ENCODE assay signal across 22 cellular contexts in genomic region chr19:811511-812048, GRCh38. TPM values are rescaled to one million over a fixed set of nuclear protein-coding genes. Genes with fewer than 3 reads are reported as not detected.
DNase-seq lines count a peak whose midpoint lies in the region; ATAC-seq and TF ChIP-seq lines count a peak whose summit lies in the region.
"Had no signal": no experiment of that assay in that cellular context is flagged by ENCODE, and none has a peak within 500 bp of the region (broad histone marks: within the 10 kb centered on the region; RNA-seq: fewer than 3 reads in every experiment).

No MANE protein-coding gene starts in this region.

- H2BK15ac ChIP-seq in neuronal stem cell (ENCODE audit: low read length): no peak overlapping the region

- no peak overlapping the region for H2BK5ac ChIP-seq in neuronal stem cell (ENCODE audit: low read length)

- H2BK120ac ChIP-seq in neuronal stem cell (ENCODE audit: low read depth, low read length): no peak overlapping the region

- no peak overlapping the region for H4K91ac ChIP-seq in neuronal stem cell (ENCODE audit: low read depth, low read length, poor library complexity)

- H3K27me3 ChIP-seq in GM23338 (ENCODE audit: insufficient read depth) (no peaks in the 10 kb centered on the region), neuronal stem cell (ENCODE audit: control insufficient read depth in 3 of 3, insufficient read depth in 3 of 3, low read depth in 1 of 3, low read length in 3 of 3) (no peaks in the 10 kb centered on the region)
- H3K27me3 ChIP-seq: BE2C, heart right ventricle, tibial artery had no signal

- peaks cover 2% of the 10 kb centered on the region; the same call in 2 of the 3 replicates for H3K9me3 Mint-ChIP-seq in GM23338

- TF ChIP-seq CTCF in GM23338 (conservative IDR thresholded peaks at IDR 0.05; ENCODE audit: low read depth in 2 of 2) (no peak), RWPE1 (conservative IDR thresholded peaks at IDR 0.05; ENCODE audit: low read depth) (no peak)

- H3K4me1 Mint-ChIP-seq in GM23338: peaks cover 9% of the 10 kb centered on the region; the same call in 2 of the 3 replicates

- peaks cover 69% of the 10 kb centered on the region for H3K36me3 Mint-ChIP-seq in GM23338 (ENCODE audit: low read depth)

- no peak overlapping the region for H3K9ac ChIP-seq in neuronal stem cell (ENCODE audit: low read depth, low read length, poor library complexity)
- H3K9ac ChIP-seq: KMS-11 had no signal

- peak overlapping the region; percentile 22; the same call in 1 of the 2 replicates for H3K27ac ChIP-seq in GM23338 (ENCODE audit: low read depth)
- H3K27ac ChIP-seq in RWPE1: peak overlapping the region; percentile 99
- H3K27ac ChIP-seq in neuronal stem cell (replicated peaks; ENCODE audit: low read length): peak overlapping the region; percentile 36
- H3K27ac ChIP-seq: heart right ventricle, KMS-11, lower lobe of right lung, tibial artery had no signal

- H2BK12ac ChIP-seq in neuronal stem cell (ENCODE audit: low read length): no peak overlapping the region

- H3K4me1 ChIP-seq in GM23338 (ENCODE audit: insufficient read depth) (no peaks in the 10 kb centered on the region; the same call in 1 of the 2 replicates), neuronal stem cell (ENCODE audit: control insufficient read depth in 2 of 2, insufficient read depth in 1 of 2, low read depth in 1 of 2, low read length in 2 of 2) (no peaks in the 10 kb centered on the region)
- H3K4me1 ChIP-seq: BE2C, lower lobe of right lung, tibial artery had no signal

- no peak overlapping the region for H3K23ac ChIP-seq in neuronal stem cell (ENCODE audit: low read depth, low read length, poor library complexity)

- peaks cover 54% of the 10 kb centered on the region for H3F3A ChIP-seq in GM23338 (replicated peaks; ENCODE audit: low read depth)

- no peak overlapping the region for H3K14ac ChIP-seq in neuronal stem cell (ENCODE audit: low read length)

- H4K20me1 ChIP-seq in GM23338 (replicated peaks; ENCODE audit: insufficient read depth): peaks cover 34% of the 10 kb centered on the region

- H3K4me3 ChIP-seq in GM23338 (no peak overlapping the region), neuronal stem cell (ENCODE audit: low read length in 2 of 2) (no peak overlapping the region)
- H3K4me3 ChIP-seq: heart right ventricle, lower lobe of right lung, tibial artery had no signal

- no peak overlapping the region for H3K27ac Mint-ChIP-seq in GM23338

- H4K8ac ChIP-seq in neuronal stem cell (ENCODE audit: low read depth, low read length): no peak overlapping the region

- no peak overlapping the region for H3K4me2 ChIP-seq in GM23338
- no peak overlapping the region for H3K4me2 ChIP-seq in neuronal stem cell (ENCODE audit: insufficient read depth, low read length, poor library complexity, severe bottlenecking)
- H3K4me2 ChIP-seq: KMS-11 had no signal

- H2AK5ac ChIP-seq in neuronal stem cell (ENCODE audit: low read depth, low read length): no peak overlapping the region

- peaks cover 0 to 3% of the 10 kb centered on the region in 2 donors for H3K9me3 ChIP-seq in neuronal stem cell (replicated peaks in 1 of 2; ENCODE audit: control insufficient read depth in 2 of 2, insufficient read depth in 1 of 2, low read depth in 1 of 2, low read length in 2 of 2)
- H3K9me3 ChIP-seq: BE2C, heart right ventricle, lower lobe of right lung, tibial artery had no signal

- H3K79me2 ChIP-seq in GM23338 (replicated peaks; ENCODE audit: insufficient read depth): peaks cover 18% of the 10 kb centered on the region

- H2AFZ ChIP-seq in GM23338 (no peak overlapping the region), neuronal stem cell (ENCODE audit: low read length) (no peak overlapping the region)

- 0 out of 2 replicates have a peak, but pooled peaks cover 3% of the 10 kb centered on the region for H3K9me2 ChIP-seq in GM23338 (ENCODE audit: insufficient read depth)

- CTCF ChIA-PET in RWPE1 (lab: Yijun Ruan, JAX): no interaction called here

- no peak overlapping the region for H3K18ac ChIP-seq in neuronal stem cell (ENCODE audit: low read length)

- no CpG with 5 or more reads among the region's 20 CpGs for WGBS in neuronal stem cell (ENCODE audit: extremely low coverage in 2 of 2, insufficient read length in 2 of 2, insufficient replicate concordance in 1 of 2), 2 donors

- H3K27me3 Mint-ChIP-seq in GM23338 (ENCODE audit: insufficient read depth, low read depth, poor library complexity): peaks cover 36% of the 10 kb centered on the region
- H3K27me3 Mint-ChIP-seq: naive thymus-derived CD8-positive, alpha-beta T cell had no signal

- ATAC-seq in GM23338 (peak; percentile 9), GM18511 (IDR thresholded peaks at IDR 0.05; ENCODE audit: unreplicated experiment) (no peak)
- ATAC-seq: activated CD4-positive, CD25-positive, alpha-beta regulatory T cell treated with anti-CD3 and anti-CD28 coated beads, Interleukin-2, amount 50 U/mL, for 24 hours; lower lobe of right lung; naive thymus-derived CD8-positive, alpha-beta T cell had no signal

- H3K79me1 ChIP-seq in neuronal stem cell (ENCODE audit: low read depth, low read length): peaks cover 34% of the 10 kb centered on the region

- no peak overlapping the region for H3K4me3 Mint-ChIP-seq in GM23338

- DNase-seq in GM23338 (ENCODE audit: low spot score) (peak; percentile 38), RWPE1 (ENCODE audit: low spot score) (no peak), neuronal stem cell (ENCODE audit: low spot score) (no peak), NCI-H2171 treated with DMSO at 0.1 percent for 48 hours (lab: John Stamatoyannopoulos, UW) (no peak), NCI-H526 treated with DMSO at 0.1 percent for 48 hours (lab: John Stamatoyannopoulos, UW) (no peak)
- DNase-seq: activated effector memory CD4-positive, alpha-beta T cell treated with Interleukin-2 at 50 U/mL for 16 hours; amygdala; BE2C; central memory CD4-positive, alpha-beta T cell; heart right ventricle; lower lobe of right lung; naive thymus-derived CD8-positive, alpha-beta T cell; NCI-H1105; stimulated activated CD4-positive, alpha-beta T cell treated with anti-CD3 and anti-CD28 coated beads, Interleukin-12 subunit alpha, Interleukin-12 subunit beta, amount 100 ng/mL, for 4 hours; stimulated activated naive CD4-positive, alpha-beta T cell; T-helper 9 cell; tibial artery had no signal

- no peak overlapping the region for H3K4ac ChIP-seq in neuronal stem cell (ENCODE audit: low read length)

- H3K36me3 ChIP-seq in GM23338 (ENCODE audit: insufficient read depth) (peaks cover 41% of the 10 kb centered on the region), neuronal stem cell (replicated peaks in 1 of 2; ENCODE audit: control insufficient read depth in 2 of 2, insufficient read depth in 2 of 2, low read length in 2 of 2) (peaks cover 69 to 84% of the 10 kb centered on the region in 2 donors)

- POLR2A ChIA-PET in RWPE1 (lab: Yijun Ruan, JAX; ENCODE audit: low non-redundant PET): no interaction called here

TF ChIP-seq in GM23338, 12 proteins besides CTCF, POLR2A, EP300 and RAD21:
- TF ChIP-seq POLR2AphosphoS5 (IDR thresholded peaks at IDR 0.05; ENCODE audit: low read depth): 0 out of 2 replicates have a peak, but pooled peaks have one; percentile 6
- no peak for TF ChIP-seq CREB1 (CRISPR knock-in tag; IDR thresholded peaks at IDR 0.05; ENCODE audit: low read depth)

RNA-seq across cellular contexts. Expression of gene PLPPR3, which starts 10.2 kb away (rescaled TPM):
- 74.7 and 81.1 TPM in 2 replicates for total RNA-seq in GM23338 (2014; rRNA removed; shearing (Covaris generic))
- 13.6 and 14.8 TPM in 2 replicates for polyA plus RNA-seq in GM23338 (2016; fragmentation: Nextera tagmentation; extraction: Ambion mirVana)
- 56.3 TPM for polyA plus RNA-seq in neuronal stem cell (2013, experiment 1 of 2)
- 54.0 TPM for polyA plus RNA-seq in neuronal stem cell (2013, experiment 2 of 2)
- total RNA-seq: heart right ventricle; naive thymus-derived CD8-positive, alpha-beta T cell had no signal
- polyA plus RNA-seq: heart right ventricle; naive thymus-derived CD8-positive, alpha-beta T cell had no signal

RNA-seq across cellular contexts. Expression of gene PTBP1, which starts 14.3 kb away (rescaled TPM):
- 539 and 552 TPM in 2 replicates for total RNA-seq in GM23338 (2014; rRNA removed; shearing (Covaris generic))
- 632 and 705 TPM in 2 replicates for polyA plus RNA-seq in GM23338 (2016; fragmentation: Nextera tagmentation; extraction: Ambion mirVana)
- 412 TPM for polyA plus RNA-seq in neuronal stem cell (2013, experiment 1 of 2)
- 415 TPM for polyA plus RNA-seq in neuronal stem cell (2013, experiment 2 of 2)

RNA-seq across cellular contexts. Expression of gene AZU1, which starts 16.1 kb away (rescaled TPM):
- 0.50 and 1.4 TPM in 2 replicates for total RNA-seq in GM23338 (2014; rRNA removed; shearing (Covaris generic))
- 0.30 and 0.78 TPM in 2 replicates for polyA plus RNA-seq in GM23338 (2016; fragmentation: Nextera tagmentation; extraction: Ambion mirVana)
- 1.2 TPM for polyA plus RNA-seq in neuronal stem cell (2013, experiment 1 of 2)
- 1.3 TPM for polyA plus RNA-seq in neuronal stem cell (2013, experiment 2 of 2)
- total RNA-seq: H4 had no signal
- polyA plus RNA-seq: fibroblast of lung; naive thymus-derived CD8-positive, alpha-beta T cell had no signal

RNA-seq across cellular contexts. Expression of gene PRTN3, which starts 29.2 kb away (rescaled TPM):
- total RNA-seq in GM23338 (2014; rRNA removed; shearing (Covaris generic)): 0.21 and 2.4 TPM in 2 replicates
- 0.68 and 0.87 TPM in 2 replicates for polyA plus RNA-seq in GM23338 (2016; fragmentation: Nextera tagmentation; extraction: Ambion mirVana)
- 1.9 TPM for polyA plus RNA-seq in neuronal stem cell (2013, experiment 1 of 2)
- 1.9 TPM for polyA plus RNA-seq in neuronal stem cell (2013, experiment 2 of 2)
- total RNA-seq: fibroblast of lung; heart right ventricle; lower lobe of right lung; naive thymus-derived CD8-positive, alpha-beta T cell had no signal
- polyA plus RNA-seq: fibroblast of lung; naive thymus-derived CD8-positive, alpha-beta T cell had no signal

RNA-seq across cellular contexts. Expression of gene ELANE, which starts 40.5 kb away (rescaled TPM):
- not detected in 2 replicates for total RNA-seq in GM23338 (2014; rRNA removed; shearing (Covaris generic))
- polyA plus RNA-seq in GM23338 (2016; fragmentation: Nextera tagmentation; extraction: Ambion mirVana): not detected in 2 replicates
- not detected for polyA plus RNA-seq in neuronal stem cell (2013, experiment 1 of 2)
- polyA plus RNA-seq in neuronal stem cell (2013, experiment 2 of 2): not detected
- total RNA-seq: H4; naive thymus-derived CD8-positive, alpha-beta T cell had no signal
- polyA plus RNA-seq: naive thymus-derived CD8-positive, alpha-beta T cell had no signal

Comparison
In these comparisons a context has a peak if more than half of its experiments do, and no peak if none do; other contexts are left out.
1. H3K27ac ChIP-seq: peak in every context shown above with its lines; median percentile 99 in RWPE1; 36 in neuronal stem cell; 22 in GM23338.